In the genomic region with DNA sequence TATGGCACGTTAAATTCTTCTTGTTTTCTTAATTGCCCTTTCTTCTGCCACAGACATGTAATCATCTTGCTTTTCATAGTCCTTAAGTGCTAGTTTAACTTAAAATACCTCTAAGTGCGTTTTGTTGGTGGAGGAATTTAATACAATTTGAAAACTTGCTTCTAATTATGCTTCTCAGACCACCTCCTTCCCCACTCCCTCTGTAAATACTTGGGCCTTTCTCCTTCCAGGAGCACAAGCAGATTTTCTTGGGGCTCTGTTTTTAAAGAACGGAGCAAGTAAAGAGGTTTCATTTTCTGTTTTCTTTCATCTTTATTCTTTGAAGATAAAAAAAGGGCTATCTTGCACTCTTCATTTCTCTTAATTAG, we compare ENCODE assay signal across 9 cellular contexts. TPM values are rescaled to one million over a fixed set of nuclear protein-coding genes. Genes with fewer than 3 reads are reported as not detected.
DNase-seq lines count a peak whose midpoint lies in the region; ATAC-seq and TF ChIP-seq lines count a peak whose summit lies in the region.
"Had no signal": no experiment of that assay in that cellular context is flagged by ENCODE, and none has a peak within 500 bp of the region (broad histone marks: within the 10 kb centered on the region; RNA-seq: fewer than 3 reads in every experiment).

No MANE protein-coding gene starts in this region.

- H3K27me3 ChIP-seq in dorsolateral prefrontal cortex (no peaks in the 10 kb centered on the region), ovary (no peaks in the 10 kb centered on the region)

- H3K4me3 ChIP-seq in dorsolateral prefrontal cortex = peak overlapping the region; percentile 42 to 79 (median 66)
- peak overlapping the region; percentile 58 for H3K4me3 ChIP-seq in ovary

- H3K4me1 Mint-ChIP-seq in activated T-helper 1 cell treated with anti-CD3 and anti-CD28 coated beads, Interleukin-12 subunit alpha, Interleukin-12 subunit beta, Interleukin-2, Interleukin-4 antibody, amounts not matched to agents 30 ng/mL and 10 ng/mL and 1 ng/mL, durations not matched to agents 14 hours and 24 hours and 36 hours (ENCODE audit: low read depth) = no peaks in the 10 kb centered on the region

- TF ChIP-seq POLR2A in ovary (IDR thresholded peaks at IDR 0.05) = no peak

- no peaks in the 10 kb centered on the region for H3K36me3 Mint-ChIP-seq in activated T-helper 1 cell treated with anti-CD3 and anti-CD28 coated beads, Interleukin-12 subunit alpha, Interleukin-12 subunit beta, Interleukin-2, Interleukin-4 antibody, amounts not matched to agents 30 ng/mL and 10 ng/mL and 1 ng/mL, durations not matched to agents 14 hours and 24 hours and 36 hours (ENCODE audit: low read depth)

- intact Hi-C loops in dorsolateral prefrontal cortex (cut with DNase I) (loop anchor here in 1 of 2 donors (10.0 kb wide), 1 partner anchor 408 kb away; no protein-coding TSS in a partner anchor), ovary (cut with DNase I) (no loop called here)
- intact Hi-C loops in activated T-helper 1 cell treated with anti-CD3 and anti-CD28 coated beads, Interleukin-12 subunit alpha, Interleukin-12 subunit beta, Interleukin-2, Interleukin-4 antibody, amounts not matched to agents 30 ng/mL and 10 ng/mL and 1 ng/mL, durations not matched to agents 14 hours and 24 hours and 36 hours (cut with micrococcal nuclease) = no loop called here

- H3K9me3 Mint-ChIP-seq in activated T-helper 1 cell treated with anti-CD3 and anti-CD28 coated beads, Interleukin-12 subunit alpha, Interleukin-12 subunit beta, Interleukin-2, Interleukin-4 antibody, amounts not matched to agents 30 ng/mL and 10 ng/mL and 1 ng/mL, durations not matched to agents 14 hours and 24 hours and 36 hours = no peaks in the 10 kb centered on the region
- H3K9me3 Mint-ChIP-seq: dendritic cell treated with granulocyte-macrophage colony-stimulating factor and Interleukin-4, amounts not matched to agents 40 ng/mL and 50 ng/mL, for 4 days had no signal

- H3K27me3 Mint-ChIP-seq in activated T-helper 1 cell treated with anti-CD3 and anti-CD28 coated beads, Interleukin-12 subunit alpha, Interleukin-12 subunit beta, Interleukin-2, Interleukin-4 antibody, amounts not matched to agents 30 ng/mL and 10 ng/mL and 1 ng/mL, durations not matched to agents 14 hours and 24 hours and 36 hours (ENCODE audit: insufficient read depth) = no peaks in the 10 kb centered on the region
- H3K27me3 Mint-ChIP-seq: dendritic cell treated with granulocyte-macrophage colony-stimulating factor and Interleukin-4, amounts not matched to agents 40 ng/mL and 50 ng/mL, for 4 days had no signal

- WGBS in ovary, 3 donors = 0 to 4% (median 1%) methylated on average over 3 of the region's 3 CpGs

- no peaks in the 10 kb centered on the region for H3K9me3 ChIP-seq in ovary

- DNase-seq in EL (peak; percentile 28), dorsolateral prefrontal cortex (no peak), ovary (no peak), GM19240 (ENCODE audit: insufficient read length, low spot score) (no peak), NCI-H187 (lab: John Stamatoyannopoulos, UW) (no peak), NCI-H1417 treated with DMSO at 0.1 percent for 48 hours (lab: John Stamatoyannopoulos, UW) (no peak)
- no peak for DNase-seq in activated T-helper 1 cell treated with anti-CD3 and anti-CD28 coated beads, Interleukin-12 subunit alpha, Interleukin-12 subunit beta, Interleukin-2, Interleukin-4 antibody, amounts not matched to agents 30 ng/mL and 10 ng/mL and 1 ng/mL, durations not matched to agents 14 hours and 24 hours and 36 hours (ENCODE audit: low spot score)

- no peak for TF ChIP-seq EP300 in ovary (IDR thresholded peaks at IDR 0.05)

- H3K36me3 ChIP-seq in ovary = no peaks in the 10 kb centered on the region

- H3K27ac Mint-ChIP-seq in activated T-helper 1 cell treated with anti-CD3 and anti-CD28 coated beads, Interleukin-12 subunit alpha, Interleukin-12 subunit beta, Interleukin-2, Interleukin-4 antibody, amounts not matched to agents 30 ng/mL and 10 ng/mL and 1 ng/mL, durations not matched to agents 14 hours and 24 hours and 36 hours = no peak overlapping the region
- H3K27ac Mint-ChIP-seq: dendritic cell treated with granulocyte-macrophage colony-stimulating factor and Interleukin-4, amounts not matched to agents 40 ng/mL and 50 ng/mL, for 4 days had no signal

- no peak for TF ChIP-seq CTCF in dorsolateral prefrontal cortex (IDR thresholded peaks at IDR 0.05 in 54 of 56, conservative IDR thresholded peaks at IDR 0.05 in 2 of 56; ENCODE audit: low read depth in 1 of 56, partially characterized antibody in 56 of 56)
- TF ChIP-seq CTCF in ovary (IDR thresholded peaks at IDR 0.05) = no peak

- H3K4me3 Mint-ChIP-seq in activated T-helper 1 cell treated with anti-CD3 and anti-CD28 coated beads, Interleukin-12 subunit alpha, Interleukin-12 subunit beta, Interleukin-2, Interleukin-4 antibody, amounts not matched to agents 30 ng/mL and 10 ng/mL and 1 ng/mL, durations not matched to agents 14 hours and 24 hours and 36 hours = no peak overlapping the region
- H3K4me3 Mint-ChIP-seq: dendritic cell treated with granulocyte-macrophage colony-stimulating factor and Interleukin-4, amounts not matched to agents 40 ng/mL and 50 ng/mL, for 4 days had no signal

- peaks cover 2% of the 10 kb centered on the region for H3K4me1 ChIP-seq in ovary (ENCODE audit: insufficient read depth)

- H3K27ac ChIP-seq in dorsolateral prefrontal cortex (peak overlapping the region in 49 of 59 donors; percentile 1 to 85 (median 61)), ovary (peak overlapping the region; percentile 66 to 94)

- peak; percentile 1 for ATAC-seq in HG03095 (IDR thresholded peaks at IDR 0.05; ENCODE audit: unreplicated experiment)

RNA-seq across cellular contexts. Expression of a gene that starts 0.6 kb away (rescaled TPM):
- 10 to 100 TPM in 2 of 120 experiments, 1 to 10 TPM in 118; 1.8 to 10.2 (median 4.4) TPM for total RNA-seq in dorsolateral prefrontal cortex
- 10 to 100 TPM; 14.1 to 25.1 (median 15.2) TPM for total RNA-seq in ovary
- 10 to 100 TPM; 26.5 to 48.4 TPM for polyA plus RNA-seq in ovary
- total RNA-seq in activated T-helper 1 cell treated with anti-CD3 and anti-CD28 coated beads, Interleukin-12 subunit alpha, Interleukin-12 subunit beta, Interleukin-2, Interleukin-4 antibody, amounts not matched to agents 30 ng/mL and 10 ng/mL and 1 ng/mL, durations not matched to agents 14 hours and 24 hours and 36 hours = not detected in 2 replicates
